Comparison of ENCODE assay signal across 1 cellular context in the genomic region with DNA sequence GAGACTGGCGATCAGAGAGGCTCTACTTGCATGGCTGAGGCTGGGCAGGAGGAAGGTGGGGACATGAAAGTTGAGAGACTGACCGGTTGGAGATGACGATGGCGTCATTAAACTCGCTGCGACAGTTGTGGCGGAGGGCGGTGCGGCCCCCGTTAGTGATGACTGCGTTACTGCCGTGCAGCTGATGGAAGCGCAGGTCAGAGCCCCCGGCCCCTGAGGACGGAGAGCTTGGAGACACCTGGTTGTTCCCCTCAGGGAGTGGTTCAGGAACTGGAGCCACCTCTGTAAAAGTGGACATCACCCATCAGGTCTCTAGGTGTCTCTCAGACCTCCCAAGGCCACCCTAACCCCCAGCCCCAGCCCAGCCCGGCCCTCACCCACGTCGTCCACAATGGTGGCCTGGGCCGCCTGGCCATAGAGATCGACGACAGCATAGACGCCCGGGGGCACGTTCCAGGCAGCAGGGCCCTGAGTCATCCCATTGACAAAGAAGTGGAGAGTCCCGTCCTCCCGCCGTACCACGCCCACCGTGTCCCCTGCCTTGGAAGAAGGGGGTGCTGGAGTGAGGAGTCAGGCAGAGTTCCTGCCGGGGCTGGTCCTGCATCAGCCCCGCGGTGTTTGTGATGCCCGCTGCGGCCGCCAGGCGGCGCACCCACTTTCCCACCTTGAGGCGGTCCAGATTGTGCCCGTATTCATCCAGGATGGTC.
A peak's percentile ranks its signal among the peaks of the same experiment; 100 is the strongest.
TF ChIP-seq lines count a peak whose summit lies in the region.

No MANE protein-coding gene starts in this region.

TF ChIP-seq in K562, 482 proteins besides CTCF, POLR2A, EP300 and RAD21:
- TF ChIP-seq GATAD2B (IDR thresholded peaks at IDR 0.05; ENCODE audit: borderline replicate concordance) = no peak
- TF ChIP-seq ZFP36 (IDR thresholded peaks at IDR 0.05; ENCODE audit: low read depth, low read length, partially characterized antibody) = no peak
- no peak for TF ChIP-seq XRCC4 (IDR thresholded peaks at IDR 0.05; ENCODE audit: extremely low read depth, insufficient read depth, insufficient read length)
- no peak for TF ChIP-seq ADNP (tag; IDR thresholded peaks at IDR 0.05)
- TF ChIP-seq POLR2G (IDR thresholded peaks at IDR 0.05; ENCODE audit: low read depth, low read length) = 0 out of 2 replicates have a peak, but pooled peaks have one; percentile 17
- no peak for TF ChIP-seq ZBTB26 (CRISPR knock-in tag; IDR thresholded peaks at IDR 0.05)
- TF ChIP-seq RBM17 (IDR thresholded peaks at IDR 0.05; ENCODE audit: borderline replicate concordance, low read depth, low read length) = no peak
- no peak for TF ChIP-seq PRPF4 (IDR thresholded peaks at IDR 0.05; ENCODE audit: insufficient read depth, low read depth, low read length, poor library complexity, severe bottlenecking)
- TF ChIP-seq JUNB (CRISPR knock-in tag; conservative IDR thresholded peaks at IDR 0.05) = no peak
- TF ChIP-seq RBFOX2 (IDR thresholded peaks at IDR 0.05; ENCODE audit: low read depth, low read length) = 0 out of 2 replicates have a peak, but pooled peaks have one; percentile 24
- TF ChIP-seq SMARCB1 (IDR thresholded peaks at IDR 0.05; ENCODE audit: insufficient read length, low read depth) = no peak
- TF ChIP-seq ZNF717 (CRISPR knock-in tag; IDR thresholded peaks at IDR 0.05) = no peak
- TF ChIP-seq POLR3G (IDR thresholded peaks at IDR 0.05; ENCODE audit: extremely low read depth, insufficient read length, insufficient replicate concordance) = no peak
- no peak for TF ChIP-seq LEF1 (IDR thresholded peaks at IDR 0.05)
- TF ChIP-seq CBFA2T3 (IDR thresholded peaks at IDR 0.05) = no peak
- no peak for TF ChIP-seq ZFP1 (CRISPR knock-in tag; IDR thresholded peaks at IDR 0.05)
- TF ChIP-seq, protein P1, sequence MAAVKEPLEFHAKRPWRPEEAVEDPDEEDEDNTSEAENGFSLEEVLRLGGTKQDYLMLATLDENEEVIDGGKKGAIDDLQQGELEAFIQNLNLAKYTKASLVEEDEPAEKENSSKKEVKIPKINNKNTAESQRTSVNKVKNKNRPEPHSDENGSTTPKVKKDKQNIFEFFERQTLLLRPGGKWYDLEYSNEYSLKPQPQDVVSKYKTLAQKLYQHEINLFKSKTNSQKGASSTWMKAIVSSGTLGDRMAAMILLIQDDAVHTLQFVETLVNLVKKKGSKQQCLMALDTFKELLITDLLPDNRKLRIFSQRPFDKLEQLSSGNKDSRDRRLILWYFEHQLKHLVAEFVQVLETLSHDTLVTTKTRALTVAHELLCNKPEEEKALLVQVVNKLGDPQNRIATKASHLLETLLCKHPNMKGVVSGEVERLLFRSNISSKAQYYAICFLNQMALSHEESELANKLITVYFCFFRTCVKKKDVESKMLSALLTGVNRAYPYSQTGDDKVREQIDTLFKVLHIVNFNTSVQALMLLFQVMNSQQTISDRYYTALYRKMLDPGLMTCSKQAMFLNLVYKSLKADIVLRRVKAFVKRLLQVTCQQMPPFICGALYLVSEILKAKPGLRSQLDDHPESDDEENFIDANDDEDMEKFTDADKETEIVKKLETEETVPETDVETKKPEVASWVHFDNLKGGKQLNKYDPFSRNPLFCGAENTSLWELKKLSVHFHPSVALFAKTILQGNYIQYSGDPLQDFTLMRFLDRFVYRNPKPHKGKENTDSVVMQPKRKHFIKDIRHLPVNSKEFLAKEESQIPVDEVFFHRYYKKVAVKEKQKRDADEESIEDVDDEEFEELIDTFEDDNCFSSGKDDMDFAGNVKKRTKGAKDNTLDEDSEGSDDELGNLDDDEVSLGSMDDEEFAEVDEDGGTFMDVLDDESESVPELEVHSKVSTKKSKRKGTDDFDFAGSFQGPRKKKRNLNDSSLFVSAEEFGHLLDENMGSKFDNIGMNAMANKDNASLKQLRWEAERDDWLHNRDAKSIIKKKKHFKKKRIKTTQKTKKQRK (IDR thresholded peaks at IDR 0.05; ENCODE audit: borderline replicate concordance, low read depth, low read length) = no peak
- no peak for TF ChIP-seq IRF2 (CRISPR knock-in tag; IDR thresholded peaks at IDR 0.05)
- peak; percentile 65; the same call in 1 of the 2 replicates for TF ChIP-seq SMC3 (conservative IDR thresholded peaks at IDR 0.05; ENCODE audit: insufficient read depth, low read depth, low read length)
- no peak for TF ChIP-seq RFX5 (IDR thresholded peaks at IDR 0.05; ENCODE audit: low read depth, low read length)
- TF ChIP-seq CTCFL (IDR thresholded peaks at IDR 0.05; ENCODE audit: borderline replicate concordance, insufficient read depth, low read depth, low read length, poor library complexity, severe bottlenecking) = peak; percentile 51
